ENCODE assay signal across 17 cellular contexts in genomic region chr17:14091367-14091766, GRCh38.
"Had no signal": no experiment of that assay in that cellular context is flagged by ENCODE, and none has a peak within 500 bp of the region (broad histone marks: within the 10 kb centered on the region; RNA-seq: fewer than 3 reads in every experiment).

No MANE protein-coding gene starts in this region.

- ATAC-seq: activated naive CD4-positive, alpha-beta T cell treated with anti-CD3 and anti-CD28 coated beads, Interleukin-2, amount 50 U/mL, for 72 hours; activated T-cell treated with anti-CD3 and anti-CD28 coated beads, Interleukin-2, amount 50 U/mL, for 72 hours; esophagus mucosa; foreskin keratinocyte; heart left ventricle; left colon; lower lobe of right lung had no signal

- H3K27ac ChIP-seq: foreskin keratinocyte, heart left ventricle, lower lobe of right lung, sigmoid colon, thyroid gland, uterus had no signal

- H3K4me3 ChIP-seq: heart left ventricle, lower lobe of right lung, sigmoid colon, thyroid gland, uterus had no signal

- H3K4me1 ChIP-seq: foreskin keratinocyte, uterus had no signal

- H3K36me3 ChIP-seq: heart left ventricle, lower lobe of right lung, sigmoid colon, thyroid gland, uterus had no signal

- DNase-seq: activated CD4-positive, alpha-beta T cell treated with anti-CD3 and anti-CD28 coated beads, Interleukin-2, amount 10 ng/mL, durations not matched to agents 7 days and 5 days; activated CD8-positive, alpha-beta memory T cell treated with anti-CD3 and anti-CD28 coated beads, Interleukin-2, amount 50 U/mL, for 48 hours; activated gamma-delta T cell; activated T-cell treated with anti-CD3 and anti-CD28 coated beads, Interleukin-2, amount 50 U/mL, for 72 hours; foreskin keratinocyte; heart left ventricle; left colon; lower lobe of right lung; nephron progenitor cell; sigmoid colon; stimulated activated CD4-positive, alpha-beta T cell treated with anti-CD3 and anti-CD28 coated beads, Interleukin-12 subunit alpha, Interleukin-12 subunit beta, amount 100 ng/mL, for 4 hours; stimulated activated CD4-positive, alpha-beta T cell treated with anti-CD3 and anti-CD28 coated beads, Interleukin-2, amount 100 ng/mL, for 24 hours; SW 1271; thyroid gland; uterus had no signal

- H3K9me3 ChIP-seq: heart left ventricle, lower lobe of right lung, sigmoid colon, thyroid gland, uterus had no signal

- H3K27me3 ChIP-seq: foreskin keratinocyte, heart left ventricle, sigmoid colon, thyroid gland, uterus had no signal
